In the genomic region with DNA sequence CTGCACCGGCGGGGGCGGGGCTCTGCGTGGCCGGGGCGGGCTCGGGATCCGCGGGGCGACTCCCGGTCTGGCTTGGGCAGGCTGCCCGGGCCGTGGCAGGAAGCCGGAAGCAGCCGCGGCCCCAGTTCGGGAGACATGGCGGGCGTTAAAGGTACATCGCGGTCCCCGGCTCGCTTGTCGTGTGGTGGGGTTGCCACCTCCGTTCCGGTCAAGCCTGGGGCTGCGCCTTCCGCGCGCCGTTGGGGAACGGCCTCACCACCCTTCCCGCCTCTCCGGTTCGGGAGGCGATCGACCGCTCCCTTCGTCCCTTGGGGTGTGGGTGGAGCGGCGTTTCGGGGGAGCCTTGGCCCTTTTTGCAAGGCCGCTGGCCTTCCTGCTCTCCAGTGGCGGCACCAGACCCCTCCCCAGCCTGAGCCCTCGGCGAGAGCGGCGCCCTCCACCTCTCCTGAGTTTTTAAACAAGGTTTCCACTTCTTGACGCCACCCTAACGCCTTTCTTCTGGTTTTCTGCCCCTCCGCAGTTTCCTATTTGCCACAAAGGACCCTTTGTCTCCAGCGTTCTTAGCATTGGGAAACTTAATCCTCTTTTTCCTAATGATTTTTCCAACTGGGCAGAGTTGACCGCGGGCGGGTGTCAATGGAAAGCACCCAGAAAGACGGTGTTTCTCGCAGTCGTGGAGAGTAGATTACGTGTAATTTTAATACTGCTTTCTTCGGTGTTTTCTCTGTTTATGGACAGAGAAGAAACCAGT, we compare ENCODE assay signal across 8 cellular contexts. TPM values are rescaled to one million over a fixed set of nuclear protein-coding genes. Genes with fewer than 3 reads are reported as not detected.
DNase-seq lines count a peak whose midpoint lies in the region; ATAC-seq and TF ChIP-seq lines count a peak whose summit lies in the region.

A gene with protein sequence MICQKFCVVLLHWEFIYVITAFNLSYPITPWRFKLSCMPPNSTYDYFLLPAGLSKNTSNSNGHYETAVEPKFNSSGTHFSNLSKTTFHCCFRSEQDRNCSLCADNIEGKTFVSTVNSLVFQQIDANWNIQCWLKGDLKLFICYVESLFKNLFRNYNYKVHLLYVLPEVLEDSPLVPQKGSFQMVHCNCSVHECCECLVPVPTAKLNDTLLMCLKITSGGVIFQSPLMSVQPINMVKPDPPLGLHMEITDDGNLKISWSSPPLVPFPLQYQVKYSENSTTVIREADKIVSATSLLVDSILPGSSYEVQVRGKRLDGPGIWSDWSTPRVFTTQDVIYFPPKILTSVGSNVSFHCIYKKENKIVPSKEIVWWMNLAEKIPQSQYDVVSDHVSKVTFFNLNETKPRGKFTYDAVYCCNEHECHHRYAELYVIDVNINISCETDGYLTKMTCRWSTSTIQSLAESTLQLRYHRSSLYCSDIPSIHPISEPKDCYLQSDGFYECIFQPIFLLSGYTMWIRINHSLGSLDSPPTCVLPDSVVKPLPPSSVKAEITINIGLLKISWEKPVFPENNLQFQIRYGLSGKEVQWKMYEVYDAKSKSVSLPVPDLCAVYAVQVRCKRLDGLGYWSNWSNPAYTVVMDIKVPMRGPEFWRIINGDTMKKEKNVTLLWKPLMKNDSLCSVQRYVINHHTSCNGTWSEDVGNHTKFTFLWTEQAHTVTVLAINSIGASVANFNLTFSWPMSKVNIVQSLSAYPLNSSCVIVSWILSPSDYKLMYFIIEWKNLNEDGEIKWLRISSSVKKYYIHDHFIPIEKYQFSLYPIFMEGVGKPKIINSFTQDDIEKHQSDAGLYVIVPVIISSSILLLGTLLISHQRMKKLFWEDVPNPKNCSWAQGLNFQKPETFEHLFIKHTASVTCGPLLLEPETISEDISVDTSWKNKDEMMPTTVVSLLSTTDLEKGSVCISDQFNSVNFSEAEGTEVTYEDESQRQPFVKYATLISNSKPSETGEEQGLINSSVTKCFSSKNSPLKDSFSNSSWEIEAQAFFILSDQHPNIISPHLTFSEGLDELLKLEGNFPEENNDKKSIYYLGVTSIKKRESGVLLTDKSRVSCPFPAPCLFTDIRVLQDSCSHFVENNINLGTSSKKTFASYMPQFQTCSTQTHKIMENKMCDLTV (plus strand): TSS at position 79 of the 751 bp plus-strand sequence. CDS start 144,898 bp downstream, outside the sequence.
A gene with protein sequence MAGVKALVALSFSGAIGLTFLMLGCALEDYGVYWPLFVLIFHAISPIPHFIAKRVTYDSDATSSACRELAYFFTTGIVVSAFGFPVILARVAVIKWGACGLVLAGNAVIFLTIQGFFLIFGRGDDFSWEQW (plus strand): TSS at position 79 of the 751 bp plus-strand sequence. CDS start 57 bp downstream, at position 136.

- no peak within 1 kb of the TSS for H3K4me3 Mint-ChIP-seq in CD4-positive, CD25-positive, alpha-beta regulatory T cell

- peak within 1 kb of the TSS; percentile 93 to 98 (median 96) for H3K27ac Mint-ChIP-seq in CD4-positive, CD25-positive, alpha-beta regulatory T cell

- H3K4me3 ChIP-seq in CD4-positive, CD25-positive, alpha-beta regulatory T cell (ENCODE audit: low read depth, low read length), result peak within 1 kb of the TSS; percentile 86
- peak within 1 kb of the TSS; percentile 97 for H3K4me3 ChIP-seq in neuron (ENCODE audit: low read length)

- peak; percentile 81 for TF ChIP-seq POLR2A in GM19099 (IDR thresholded peaks at IDR 0.05; ENCODE audit: extremely low read depth, insufficient read length, low read depth)

- peaks cover 3% of the 10 kb centered on the region for H3K27me3 ChIP-seq in CD4-positive, CD25-positive, alpha-beta regulatory T cell (ENCODE audit: control insufficient read depth, insufficient read depth, low read length)
- peaks cover 3% of the 10 kb centered on the region for H3K27me3 ChIP-seq in neuron (ENCODE audit: insufficient read depth, low read length)

- H3K36me3 Mint-ChIP-seq in CD4-positive, CD25-positive, alpha-beta regulatory T cell, result peaks cover 6% of the 10 kb centered on the region

- peak in 1 of 3 donors; percentile 18 for DNase-seq in CD4-positive, CD25-positive, alpha-beta regulatory T cell
- no peak for DNase-seq in RWPE1 (ENCODE audit: low spot score)
- no peak for DNase-seq in epithelial cell of prostate (ENCODE audit: low read depth, low spot score)
- DNase-seq in EL, result no peak
- no peak for DNase-seq in MV-4-11 (lab: John Stamatoyannopoulos, UW)

- peak within 1 kb of the TSS; percentile 80 for H3K27ac ChIP-seq in CD4-positive, CD25-positive, alpha-beta regulatory T cell (ENCODE audit: insufficient read depth, low read length, poor library complexity, severe bottlenecking)
- H3K27ac ChIP-seq in RWPE1 (peak within 1 kb of the TSS; percentile 98), epithelial cell of prostate (peak within 1 kb of the TSS; percentile 98)

- peak within 1 kb of the TSS; percentile 99 for H2AFZ ChIP-seq in neuron (ENCODE audit: low read depth, low read length)

- CTCF ChIA-PET in RWPE1 (lab: Yijun Ruan, JAX), result no interaction called here

- TF ChIP-seq CTCF in RWPE1 (conservative IDR thresholded peaks at IDR 0.05; ENCODE audit: low read depth), result no peak

- peaks cover 5% of the 10 kb centered on the region for H3K36me3 ChIP-seq in CD4-positive, CD25-positive, alpha-beta regulatory T cell (ENCODE audit: control insufficient read depth, insufficient read depth, low read length)
- peaks cover 5% of the 10 kb centered on the region for H3K36me3 ChIP-seq in neuron (ENCODE audit: insufficient read depth, low read length)

- H3K4me1 ChIP-seq in CD4-positive, CD25-positive, alpha-beta regulatory T cell (ENCODE audit: control insufficient read depth, insufficient read depth, low read length, poor library complexity, severe bottlenecking), result peaks cover 20% of the 10 kb centered on the region
- H3K4me1 ChIP-seq in neuron (ENCODE audit: insufficient read depth, low read length), result peaks cover 11% of the 10 kb centered on the region

- POLR2A ChIA-PET in RWPE1 (lab: Yijun Ruan, JAX; ENCODE audit: low non-redundant PET), result interaction anchor here (0.5 kb wide), 1 partner anchor 352 kb away, joined by 4 read pairs; no protein-coding TSS in a partner anchor

- peaks cover 15 to 24% (median 17%) of the 10 kb centered on the region in 4 donors for H3K4me1 Mint-ChIP-seq in CD4-positive, CD25-positive, alpha-beta regulatory T cell

- no peak for ATAC-seq in CD4-positive, CD25-positive, alpha-beta regulatory T cell (ENCODE audit: low read depth in 2 of 2)
- ATAC-seq in HG03457 (IDR thresholded peaks at IDR 0.05; ENCODE audit: unreplicated experiment), result peak; percentile 2

- no peaks in the 10 kb centered on the region for H3K27me3 Mint-ChIP-seq in CD4-positive, CD25-positive, alpha-beta regulatory T cell

- no peaks in the 10 kb centered on the region for H3K9me3 Mint-ChIP-seq in CD4-positive, CD25-positive, alpha-beta regulatory T cell

- H3K9me3 ChIP-seq in CD4-positive, CD25-positive, alpha-beta regulatory T cell (ENCODE audit: control insufficient read depth in 2 of 2, low read length in 2 of 2), result no peaks in the 10 kb centered on the region
- H3K9me3 ChIP-seq in neuron (ENCODE audit: low read length), result no peaks in the 10 kb centered on the region

RNA-seq across cellular contexts. Expression of the first gene that starts in this region (rescaled TPM):
- 2.8 TPM for total RNA-seq in CD4-positive, CD25-positive, alpha-beta regulatory T cell
- 1 to 10 TPM; 2.3 to 3.2 (median 2.8) TPM for polyA plus RNA-seq in CD4-positive, CD25-positive, alpha-beta regulatory T cell

RNA-seq across cellular contexts. Expression of the second gene that starts in this region (rescaled TPM):
- 21.1 TPM for total RNA-seq in CD4-positive, CD25-positive, alpha-beta regulatory T cell
- polyA plus RNA-seq in CD4-positive, CD25-positive, alpha-beta regulatory T cell, result 10 to 100 TPM; 12.4 to 27.2 (median 17.5) TPM
